In genomic region chr6:225121-225721, GRCh38 we compare ENCODE assay signal across 9 cellular contexts.
DNase-seq lines count a peak whose midpoint lies in the region; ATAC-seq and TF ChIP-seq lines count a peak whose summit lies in the region.
"Had no signal": no experiment of that assay in that cellular context is flagged by ENCODE, and none has a peak within 500 bp of the region (broad histone marks: within the 10 kb centered on the region; RNA-seq: fewer than 3 reads in every experiment).

No MANE protein-coding gene starts in this region.

- peaks cover 7% of the 10 kb centered on the region for H3K36me3 Mint-ChIP-seq in activated CD8-positive, alpha-beta T cell treated with anti-CD3 and anti-CD28 coated beads, Interleukin-2, amount 10 ng/mL, durations not matched to agents 7 days and 5 days (ENCODE audit: low read depth)

- no peaks in the 10 kb centered on the region for H3K9me3 Mint-ChIP-seq in activated CD8-positive, alpha-beta T cell treated with anti-CD3 and anti-CD28 coated beads, Interleukin-2, amount 10 ng/mL, durations not matched to agents 7 days and 5 days (ENCODE audit: insufficient read depth)

- peaks cover 21% of the 10 kb centered on the region for H3K4me1 ChIP-seq in foreskin keratinocyte

- CTCF ChIA-PET in activated CD8-positive, alpha-beta T cell treated with anti-CD3 and anti-CD28 coated beads, Interleukin-2, amount 10 ng/mL, durations not matched to agents 7 days and 5 days (lab: Charles Lee) = interaction anchor here (0.9 to 4.9 kb wide), 8 partner anchors 8 to 120 kb away, joined by 3 to 29 read pairs (median 5); no protein-coding TSS in a partner anchor

- ATAC-seq in HG02798 (IDR thresholded peaks at IDR 0.05; ENCODE audit: poor library complexity, unreplicated experiment) = peak; percentile 23
- peak; percentile 76 for ATAC-seq in activated CD8-positive, alpha-beta T cell treated with anti-CD3 and anti-CD28 coated beads, Interleukin-2, amount 10 ng/mL, durations not matched to agents 7 days and 5 days
- ATAC-seq in foreskin keratinocyte = peak; percentile 84
- no peak for ATAC-seq in HG02623 (IDR thresholded peaks at IDR 0.05; ENCODE audit: unreplicated experiment)

- peak overlapping the region; percentile 96 for H3K27ac ChIP-seq in foreskin keratinocyte
- H3K27ac ChIP-seq: adrenal gland had no signal

- H3K4me3 Mint-ChIP-seq in activated CD8-positive, alpha-beta T cell treated with anti-CD3 and anti-CD28 coated beads, Interleukin-2, amount 10 ng/mL, durations not matched to agents 7 days and 5 days = peak overlapping the region; percentile 62

- POLR2A ChIA-PET in activated CD8-positive, alpha-beta T cell treated with anti-CD3 and anti-CD28 coated beads, Interleukin-2, amount 10 ng/mL, durations not matched to agents 7 days and 5 days (lab: Charles Lee) = interaction anchor here (0.6 to 6.2 kb wide), 8 partner anchors 9 to 166 kb away, joined by 3 to 38 read pairs (median 4); partner anchors contain the start of genes DUSP22 and IRF4

- peaks cover 80% of the 10 kb centered on the region for H3K4me1 Mint-ChIP-seq in activated CD8-positive, alpha-beta T cell treated with anti-CD3 and anti-CD28 coated beads, Interleukin-2, amount 10 ng/mL, durations not matched to agents 7 days and 5 days (ENCODE audit: low read depth)

- no peaks in the 10 kb centered on the region for H3K27me3 ChIP-seq in foreskin keratinocyte
- H3K27me3 ChIP-seq: adrenal gland had no signal

- H3K27ac Mint-ChIP-seq in activated CD8-positive, alpha-beta T cell treated with anti-CD3 and anti-CD28 coated beads, Interleukin-2, amount 10 ng/mL, durations not matched to agents 7 days and 5 days = peak overlapping the region; percentile 95

- TF ChIP-seq CTCF in foreskin keratinocyte (conservative IDR thresholded peaks at IDR 0.05) = no peak

- H3K27me3 Mint-ChIP-seq in activated CD8-positive, alpha-beta T cell treated with anti-CD3 and anti-CD28 coated beads, Interleukin-2, amount 10 ng/mL, durations not matched to agents 7 days and 5 days (ENCODE audit: low read depth) = no peaks in the 10 kb centered on the region

- peak; percentile 68 for DNase-seq in activated CD8-positive, alpha-beta T cell treated with anti-CD3 and anti-CD28 coated beads, Interleukin-2, amount 10 ng/mL, durations not matched to agents 7 days and 5 days
- peak; percentile 93 to 94 for DNase-seq in foreskin keratinocyte
- peak; percentile 46 to 68 for DNase-seq in stimulated activated CD8-positive, alpha-beta memory T cell treated with anti-CD3 and anti-CD28 coated beads, Interleukin-7, amount 100 ng/mL, for 4 hours (ENCODE audit: low read depth in 2 of 2)
- DNase-seq in NCI-H2171 treated with DMSO at 0.1 percent for 48 hours (lab: John Stamatoyannopoulos, UW) = no peak
- DNase-seq in NOMO-1 treated with dmso at 0.1 percent for 144 hours (lab: John Stamatoyannopoulos, UW; ENCODE audit: unreplicated experiment) = no peak
- no peak for DNase-seq in superior temporal gyrus (ENCODE audit: extremely low spot score)

Comparison
In these comparisons a context has a peak if more than half of its experiments do, and no peak if none do; other contexts are left out.
1. DNase-seq: peak in activated CD8-positive, alpha-beta T cell treated with anti-CD3 and anti-CD28 coated beads, Interleukin-2, amount 10 ng/mL, durations not matched to agents 7 days and 5 days (single experiment), foreskin keratinocyte (2 of 2) and stimulated activated CD8-positive, alpha-beta memory T cell treated with anti-CD3 and anti-CD28 coated beads, Interleukin-7, amount 100 ng/mL, for 4 hours (2 of 2); none in NCI-H2171 treated with DMSO at 0.1 percent for 48 hours (single experiment), NOMO-1 treated with dmso at 0.1 percent for 144 hours (single experiment) and superior temporal gyrus (single experiment).